Comparison of ENCODE assay signal across 9 cellular contexts in genomic region chr17:48816438-48816773, GRCh38. TPM values are rescaled to one million over a fixed set of nuclear protein-coding genes. Genes with fewer than 3 reads are reported as not detected.
DNase-seq lines count a peak whose midpoint lies in the region; FAIRE-seq and TF ChIP-seq lines count a peak whose summit lies in the region.
"Had no signal": no experiment of that assay in that cellular context is flagged by ENCODE, and none has a peak within 500 bp of the region (broad histone marks: within the 10 kb centered on the region; RNA-seq: fewer than 3 reads in every experiment).

No MANE protein-coding gene starts in this region.

- H3K4me3 ChIP-seq in DOHH2 (ENCODE audit: low read length) (peak overlapping the region; percentile 59; the same call in 1 of the 2 replicates), NT2/D1 (ENCODE audit: insufficient read length, low read depth) (peak overlapping the region; percentile 62), endodermal cell (ENCODE audit: low read length) (peak overlapping the region; percentile 77), parathyroid adenoma (ENCODE audit: low read depth, low read length) (peak overlapping the region; percentile 51)

- no peak for DNase-seq in NT2/D1 (ENCODE audit: low read depth, low spot score)
- DNase-seq in endodermal cell, result no peak
- no peak for DNase-seq in DMS114 treated with DMSO at 0.1 percent for 48 hours (lab: John Stamatoyannopoulos, UW; ENCODE audit: unreplicated experiment)
- DNase-seq in GM12892 (ENCODE audit: insufficient read length), result no peak
- no peak for DNase-seq in DMS79 treated with DMSO at 0.1 percent for 48 hours (lab: John Stamatoyannopoulos, UW)
- no peak for DNase-seq in EL

- peak overlapping the region; percentile 85 for H2AFZ ChIP-seq in parathyroid adenoma

- no peak for TF ChIP-seq POLR2A in GM12892 (IDR thresholded peaks at IDR 0.05; ENCODE audit: low read depth, low read length)

- H3K79me2 ChIP-seq in DOHH2 (ENCODE audit: control insufficient read depth, low read length), result no peaks in the 10 kb centered on the region
- H3K79me2 ChIP-seq in parathyroid adenoma, result no peaks in the 10 kb centered on the region

- H3K27me3 ChIP-seq in DOHH2 (ENCODE audit: control insufficient read depth, low read length), result peaks cover 50% of the 10 kb centered on the region
- peaks cover 23% of the 10 kb centered on the region for H3K27me3 ChIP-seq in NT2/D1 (ENCODE audit: insufficient read depth, insufficient read length)
- H3K27me3 ChIP-seq in endodermal cell (ENCODE audit: control insufficient read depth, insufficient read depth, low read length, poor library complexity, severe bottlenecking), result peaks cover 33% of the 10 kb centered on the region
- no peaks in the 10 kb centered on the region for H3K27me3 ChIP-seq in parathyroid adenoma (ENCODE audit: control insufficient read depth, insufficient read depth, low read length)

- no peaks in the 10 kb centered on the region for H3K9me2 ChIP-seq in DOHH2 (replicated peaks; ENCODE audit: control insufficient read depth, low read length)

- H3K36me3 ChIP-seq in DOHH2 (ENCODE audit: control insufficient read depth, low read length) (no peaks in the 10 kb centered on the region), NT2/D1 (ENCODE audit: insufficient read depth, insufficient read length, low read length) (no peaks in the 10 kb centered on the region), endodermal cell (ENCODE audit: control insufficient read depth, insufficient read depth, low read length) (no peaks in the 10 kb centered on the region), parathyroid adenoma (ENCODE audit: control insufficient read depth, insufficient read depth, low read length) (no peaks in the 10 kb centered on the region)

- H3K27ac Mint-ChIP-seq in endodermal cell, result no peak overlapping the region

- H4K20me1 ChIP-seq in DOHH2 (ENCODE audit: control insufficient read depth, insufficient read depth, low read depth, low read length), result no peaks in the 10 kb centered on the region

- no peak for FAIRE-seq in GM12892 (lab: Jason Lieb, UNC)
- FAIRE-seq: endometrium had no signal

- H3K4me3 Mint-ChIP-seq in endodermal cell, result peak overlapping the region; percentile 62

- no peaks in the 10 kb centered on the region for H3K9me3 Mint-ChIP-seq in endodermal cell

- WGBS in endodermal cell (ENCODE audit: insufficient coverage in 1 of 2, insufficient read length in 1 of 2), 2 experiments, result 9 to 14% methylated on average over 4 to 7 of the region's 7 CpGs

- H3K27ac ChIP-seq in DOHH2 (ENCODE audit: low read depth, low read length) (no peak overlapping the region), endodermal cell (ENCODE audit: low read depth, low read length) (no peak overlapping the region), parathyroid adenoma (no peak overlapping the region)

- peaks cover 18% of the 10 kb centered on the region for H3K4me1 Mint-ChIP-seq in endodermal cell

- H3K36me3 Mint-ChIP-seq in endodermal cell (ENCODE audit: low read depth), result no peaks in the 10 kb centered on the region

- peaks cover 35% of the 10 kb centered on the region for H3K27me3 Mint-ChIP-seq in endodermal cell (ENCODE audit: insufficient read depth)

- H3K4me1 ChIP-seq in DOHH2 (ENCODE audit: control insufficient read depth, low read length) (peaks cover 8% of the 10 kb centered on the region), NT2/D1 (ENCODE audit: insufficient read depth, insufficient read length) (peaks cover 7% of the 10 kb centered on the region), endodermal cell (ENCODE audit: control insufficient read depth, insufficient read depth, low read length) (peaks cover 11% of the 10 kb centered on the region), parathyroid adenoma (no peaks in the 10 kb centered on the region)

- H3K4me2 ChIP-seq in DOHH2 (ENCODE audit: low read length) (peak overlapping the region; percentile 64), parathyroid adenoma (ENCODE audit: low read length) (peak overlapping the region; percentile 91)

- no peaks in the 10 kb centered on the region for H3F3A ChIP-seq in DOHH2 (ENCODE audit: control insufficient read depth, insufficient read depth)

- H3K9ac ChIP-seq in NT2/D1 (ENCODE audit: insufficient read length, low read depth) (peak overlapping the region; percentile 65), endodermal cell (ENCODE audit: extremely low read depth, low read length, poor library complexity, severe bottlenecking) (no peak overlapping the region), parathyroid adenoma (no peak overlapping the region)

- H3K9me3 ChIP-seq in DOHH2 (ENCODE audit: control insufficient read depth, insufficient read depth, low read length) (no peaks in the 10 kb centered on the region), NT2/D1 (ENCODE audit: insufficient read depth, low read length) (no peaks in the 10 kb centered on the region), endodermal cell (ENCODE audit: control insufficient read depth, low read length) (no peaks in the 10 kb centered on the region), parathyroid adenoma (ENCODE audit: control insufficient read depth, low read length) (no peaks in the 10 kb centered on the region)

- no peak for TF ChIP-seq CTCF in DOHH2 (IDR thresholded peaks at IDR 0.05; ENCODE audit: low read depth, low read length, poor library complexity, severe bottlenecking)
- TF ChIP-seq CTCF in endodermal cell (conservative IDR thresholded peaks at IDR 0.05), result no peak
- TF ChIP-seq CTCF in parathyroid adenoma (IDR thresholded peaks at IDR 0.05), result no peak

RNA-seq across cellular contexts. Expression of gene TTLL6, which starts 0.6 kb away (rescaled TPM):
- 1 to 10 TPM in 1 of 2 donors, under 1 TPM in 1; 0.49 to 2.1 TPM for total RNA-seq in endodermal cell
- 0.68 TPM for polyA plus RNA-seq in endodermal cell (2013, experiment 1 of 2)
- 0.79 TPM for polyA plus RNA-seq in endodermal cell (2013, experiment 2 of 2)
- not detected for polyA plus RNA-seq in GM12892 (2012; ENCODE audit: missing spikeins)

RNA-seq across cellular contexts. Expression of gene CALCOCO2, which starts 14.4 kb away (rescaled TPM):
- 10 to 100 TPM; 38.4 to 45.2 TPM for total RNA-seq in endodermal cell
- polyA plus RNA-seq in endodermal cell (2013, experiment 1 of 2), result 43.0 TPM
- 35.2 TPM for polyA plus RNA-seq in endodermal cell (2013, experiment 2 of 2)
- 58.4 TPM for polyA plus RNA-seq in GM12892 (2012; ENCODE audit: missing spikeins)
